ENCODE assay signal across 8 cellular contexts in the genomic region with DNA sequence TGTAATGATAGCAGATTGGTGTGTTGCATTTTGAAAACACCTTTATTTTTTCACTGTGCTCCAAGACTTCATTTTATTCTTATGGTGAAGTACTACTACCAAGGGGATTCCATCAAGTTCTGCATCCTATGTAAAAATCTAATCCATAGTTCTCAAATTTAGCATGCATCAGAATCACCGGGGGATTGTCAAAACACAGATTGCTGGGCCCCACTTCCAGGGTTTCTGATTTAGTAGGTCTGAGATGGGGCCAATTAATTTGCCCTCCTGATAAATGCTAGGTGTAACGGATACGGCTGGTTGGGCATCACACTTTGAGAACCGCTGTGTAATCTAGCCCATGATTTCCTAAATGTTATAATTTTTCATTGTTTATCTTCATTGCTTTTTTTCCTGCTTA. TPM values are rescaled to one million over a fixed set of nuclear protein-coding genes. Genes with fewer than 3 reads are reported as not detected.
A peak's percentile ranks its signal among the peaks of the same experiment; 100 is the strongest.
DNase-seq lines count a peak whose midpoint lies in the region; ATAC-seq and TF ChIP-seq lines count a peak whose summit lies in the region.

No MANE protein-coding gene starts in this region.

- H3K36me3 ChIP-seq in brain microvascular endothelial cell (replicated peaks), result peaks cover 25% of the 10 kb centered on the region
- peaks cover 4 to 36% of the 10 kb centered on the region in 2 experiments for H3K36me3 ChIP-seq in mesenchymal stem cell (ENCODE audit: control insufficient read depth in 1 of 2, insufficient read depth in 2 of 2, low read depth in 1 of 2, low read length in 2 of 2)
- H3K36me3 ChIP-seq in mucosa of descending colon (ENCODE audit: low read depth), result no peaks in the 10 kb centered on the region

- H3K27me3 ChIP-seq in brain microvascular endothelial cell (replicated peaks) (no peaks in the 10 kb centered on the region), mesenchymal stem cell (ENCODE audit: control insufficient read depth in 1 of 2, insufficient read depth in 1 of 2, low read length in 2 of 2) (no peaks in the 10 kb centered on the region)

- DNase-seq in stimulated activated naive CD8-positive, alpha-beta T cell treated with anti-CD3 and anti-CD28 coated beads, Interleukin-15, Interleukin-2, amounts not matched to agents 100 U/mL and 50 U/mL, for 24 hours, result no peak
- DNase-seq in brain microvascular endothelial cell, result no peak
- DNase-seq in mesenchymal stem cell, result no peak
- no peak for DNase-seq in mucosa of descending colon
- DNase-seq in NCI-H526 (lab: John Stamatoyannopoulos, UW), result no peak
- no peak for DNase-seq in activated CD4-positive, CD25-positive, alpha-beta regulatory T cell (lab: John Stamatoyannopoulos, UW)
- DNase-seq in NCI-H1694 (lab: John Stamatoyannopoulos, UW), result no peak

- H3K79me1 ChIP-seq in mesenchymal stem cell (replicated peaks; ENCODE audit: low read length, poor library complexity, severe bottlenecking), result peaks cover 2% of the 10 kb centered on the region

- H3K9me3 Mint-ChIP-seq in stimulated activated naive CD8-positive, alpha-beta T cell treated with anti-CD3 and anti-CD28 coated beads, Interleukin-15, Interleukin-2, amounts not matched to agents 100 ng/mL and 50 ng/mL, for 24 hours, result no peaks in the 10 kb centered on the region

- H3K4me3 ChIP-seq in brain microvascular endothelial cell (ENCODE audit: low read depth, low read length) (peak overlapping the region; percentile 68), mesenchymal stem cell (ENCODE audit: insufficient read depth in 1 of 2, low read depth in 1 of 2, low read length in 2 of 2) (peak overlapping the region in 1 of 2 experiments; percentile 93), mucosa of descending colon (no peak overlapping the region)

- H3K14ac ChIP-seq in mesenchymal stem cell (ENCODE audit: low read length in 2 of 2), result no peak overlapping the region

- peak overlapping the region; percentile 97 for H3K9ac ChIP-seq in mesenchymal stem cell (ENCODE audit: low read length)

- intact Hi-C loops in mucosa of descending colon (cut with DNase I, micrococcal nuclease), result no loop called here

- peak overlapping the region; percentile 58 for H3K4me2 ChIP-seq in mesenchymal stem cell (ENCODE audit: low read length, poor library complexity, severe bottlenecking)

- no peaks in the 10 kb centered on the region for H3K27me3 Mint-ChIP-seq in stimulated activated naive CD8-positive, alpha-beta T cell treated with anti-CD3 and anti-CD28 coated beads, Interleukin-15, Interleukin-2, amounts not matched to agents 100 ng/mL and 50 ng/mL, for 24 hours

- H3K36me3 Mint-ChIP-seq in stimulated activated naive CD8-positive, alpha-beta T cell treated with anti-CD3 and anti-CD28 coated beads, Interleukin-15, Interleukin-2, amounts not matched to agents 100 ng/mL and 50 ng/mL, for 24 hours (ENCODE audit: low read depth), result peaks cover 63% of the 10 kb centered on the region

- H2AK5ac ChIP-seq in mesenchymal stem cell (ENCODE audit: low read length, severe bottlenecking), result no peak overlapping the region

- H2BK15ac ChIP-seq in mesenchymal stem cell (ENCODE audit: low read depth, poor library complexity, severe bottlenecking), result no peak overlapping the region

- in situ Hi-C loops in brain microvascular endothelial cell (cut with HindIII; ENCODE audit: low pct_ligation_motif_present, low sequenced_read_pairs), result no loop called here

- H3K27ac ChIP-seq in brain microvascular endothelial cell, result peak overlapping the region; percentile 96
- H3K27ac ChIP-seq in mesenchymal stem cell (ENCODE audit: low read length, poor library complexity, severe bottlenecking), result no peak overlapping the region

- peak overlapping the region; percentile 99 for H3K27ac Mint-ChIP-seq in stimulated activated naive CD8-positive, alpha-beta T cell treated with anti-CD3 and anti-CD28 coated beads, Interleukin-15, Interleukin-2, amounts not matched to agents 100 ng/mL and 50 ng/mL, for 24 hours

- no peak overlapping the region for H2BK5ac ChIP-seq in mesenchymal stem cell (ENCODE audit: low read depth, low read length, poor library complexity, severe bottlenecking)

- no peak for ATAC-seq in stimulated activated naive CD8-positive, alpha-beta T cell treated with anti-CD3 and anti-CD28 coated beads, Interleukin-15, Interleukin-2, amounts not matched to agents 100 U/mL and 50 U/mL, for 24 hours
- no peak for ATAC-seq in mucosa of descending colon

- no peak overlapping the region for H3K4ac ChIP-seq in mesenchymal stem cell (ENCODE audit: low read depth in 1 of 2, low read length in 2 of 2)

- H3K23ac ChIP-seq in mesenchymal stem cell (ENCODE audit: low read length in 2 of 2), result no peak overlapping the region

- no peak overlapping the region for H3K18ac ChIP-seq in mesenchymal stem cell (ENCODE audit: low read depth in 1 of 2, low read length in 2 of 2)

- H2AFZ ChIP-seq in mesenchymal stem cell (ENCODE audit: low read depth, low read length), result no peak overlapping the region

- no peak overlapping the region for H4K8ac ChIP-seq in mesenchymal stem cell (ENCODE audit: low read length)

- peak overlapping the region; percentile 93 for H3K4me3 Mint-ChIP-seq in stimulated activated naive CD8-positive, alpha-beta T cell treated with anti-CD3 and anti-CD28 coated beads, Interleukin-15, Interleukin-2, amounts not matched to agents 100 ng/mL and 50 ng/mL, for 24 hours

- TF ChIP-seq CTCF in brain microvascular endothelial cell (IDR thresholded peaks at IDR 0.05; ENCODE audit: low read depth, low read length, missing control alignments) (no peak), mucosa of descending colon (IDR thresholded peaks at IDR 0.05) (no peak)

- H3K9me3 ChIP-seq in mesenchymal stem cell (ENCODE audit: control insufficient read depth, low read length), result no peaks in the 10 kb centered on the region
- no peaks in the 10 kb centered on the region for H3K9me3 ChIP-seq in mucosa of descending colon

- no peak overlapping the region for H2BK12ac ChIP-seq in mesenchymal stem cell (ENCODE audit: low read length in 2 of 2)

- H3K4me1 ChIP-seq in mesenchymal stem cell (ENCODE audit: control insufficient read depth, insufficient read depth, low read depth, low read length), result peaks cover 3% of the 10 kb centered on the region
- peaks cover 21% of the 10 kb centered on the region for H3K4me1 ChIP-seq in mucosa of descending colon (ENCODE audit: low read depth)

- H3K4me1 Mint-ChIP-seq in stimulated activated naive CD8-positive, alpha-beta T cell treated with anti-CD3 and anti-CD28 coated beads, Interleukin-15, Interleukin-2, amounts not matched to agents 100 ng/mL and 50 ng/mL, for 24 hours (ENCODE audit: low read depth), result peaks cover 51% of the 10 kb centered on the region

- 53% methylated on average over 4 of the region's 4 CpGs for WGBS in mesenchymal stem cell

- no peak overlapping the region for H2BK120ac ChIP-seq in mesenchymal stem cell (ENCODE audit: low read depth, low read length)

- no peak overlapping the region for H4K91ac ChIP-seq in mesenchymal stem cell (ENCODE audit: low read length)

RNA-seq across cellular contexts. Expression of a gene that starts 0.7 kb away (rescaled TPM):
- polyA plus RNA-seq in mesenchymal stem cell (2013, experiment 1 of 2), result 6.7 TPM
- 7.0 TPM for polyA plus RNA-seq in mesenchymal stem cell (2013, experiment 2 of 2)
- 10 to 100 TPM in 1 of 3 donors, 1 to 10 TPM in 2; 4.8 to 11.7 (median 5.8) TPM for total RNA-seq in mucosa of descending colon

RNA-seq across cellular contexts. Expression of a gene that starts 1.2 kb away (rescaled TPM):
- 2,488 TPM for polyA plus RNA-seq in mesenchymal stem cell (2013, experiment 1 of 2)
- polyA plus RNA-seq in mesenchymal stem cell (2013, experiment 2 of 2), result 2,592 TPM
- total RNA-seq in mucosa of descending colon, result 1,000 to 10,000 TPM; 1,087 to 1,829 (median 1,623) TPM

RNA-seq across cellular contexts. Expression of a gene that starts 8.3 kb away (rescaled TPM):
- 18.0 TPM for polyA plus RNA-seq in mesenchymal stem cell (2013, experiment 1 of 2)
- polyA plus RNA-seq in mesenchymal stem cell (2013, experiment 2 of 2), result 18.2 TPM
- total RNA-seq in mucosa of descending colon, result 10 to 100 TPM; 17.5 to 31.8 (median 21.1) TPM

RNA-seq across cellular contexts. Expression of a gene that starts 60.0 kb away (rescaled TPM):
- polyA plus RNA-seq in mesenchymal stem cell (2013, experiment 1 of 2), result 1.5 TPM
- 1.2 TPM for polyA plus RNA-seq in mesenchymal stem cell (2013, experiment 2 of 2)
- not detected for total RNA-seq in mucosa of descending colon
